16 cellular contexts compared by ENCODE assay signal in genomic region chr12:120397827-120398563, GRCh38. TPM values are rescaled to one million over a fixed set of nuclear protein-coding genes. Genes with fewer than 3 reads are reported as not detected.
DNase-seq lines count a peak whose midpoint lies in the region; ATAC-seq and TF ChIP-seq lines count a peak whose summit lies in the region.
"Had no signal": no experiment of that assay in that cellular context is flagged by ENCODE, and none has a peak within 500 bp of the region (broad histone marks: within the 10 kb centered on the region; RNA-seq: fewer than 3 reads in every experiment).

No MANE protein-coding gene starts in this region.

- H3K4me3 ChIP-seq in endodermal cell (ENCODE audit: low read length): no peak overlapping the region
- H3K4me3 ChIP-seq in WERI-Rb-1 (ENCODE audit: low read depth, low read length): no peak overlapping the region
- H3K4me3 ChIP-seq in SJCRH30: no peak overlapping the region
- H3K4me3 ChIP-seq: sigmoid colon, SK-N-MC, uterus had no signal

- H3K27ac ChIP-seq in endodermal cell (ENCODE audit: low read depth, low read length): peak overlapping the region; percentile 99
- H3K27ac ChIP-seq in WERI-Rb-1: no peak overlapping the region
- no peak overlapping the region for H3K27ac ChIP-seq in SJCRH30
- H3K27ac ChIP-seq: sigmoid colon, SK-N-MC, uterus had no signal

- H3K9me3 ChIP-seq in endodermal cell (ENCODE audit: control insufficient read depth, low read length): no peaks in the 10 kb centered on the region
- no peaks in the 10 kb centered on the region for H3K9me3 ChIP-seq in WERI-Rb-1 (ENCODE audit: severe bottlenecking)
- H3K9me3 ChIP-seq in SJCRH30 (replicated peaks): no peaks in the 10 kb centered on the region
- H3K9me3 ChIP-seq: sigmoid colon, uterus had no signal

- H3K36me3 ChIP-seq in endodermal cell (ENCODE audit: control insufficient read depth, insufficient read depth, low read length) (no peaks in the 10 kb centered on the region), WERI-Rb-1 (no peaks in the 10 kb centered on the region), SJCRH30 (no peaks in the 10 kb centered on the region)
- H3K36me3 ChIP-seq: sigmoid colon, uterus had no signal

- H3K4me3 Mint-ChIP-seq in endodermal cell: no peak overlapping the region
- H3K4me3 Mint-ChIP-seq in natural killer cell treated with Interleukin-12 subunit alpha and Interleukin-12 subunit beta and Interleukin-15 and Interleukin-18, amount 100 ng/mL, for 72 hours: no peak overlapping the region
- H3K4me3 Mint-ChIP-seq: natural killer cell had no signal

- H3K27me3 ChIP-seq in endodermal cell (ENCODE audit: control insufficient read depth, insufficient read depth, low read length, poor library complexity, severe bottlenecking): no peaks in the 10 kb centered on the region
- no peaks in the 10 kb centered on the region for H3K27me3 ChIP-seq in WERI-Rb-1 (ENCODE audit: insufficient read depth, low read depth, severe bottlenecking)
- peaks cover 6% of the 10 kb centered on the region; the same call in 1 of the 2 replicates for H3K27me3 ChIP-seq in SJCRH30
- H3K27me3 ChIP-seq: uterus had no signal

- peaks cover 16% of the 10 kb centered on the region for H3K4me1 Mint-ChIP-seq in endodermal cell
- no peaks in the 10 kb centered on the region for H3K4me1 Mint-ChIP-seq in natural killer cell treated with Interleukin-12 subunit alpha and Interleukin-12 subunit beta and Interleukin-15 and Interleukin-18, amount 100 ng/mL, for 72 hours (ENCODE audit: low read depth in 2 of 2)

- TF ChIP-seq CTCF in endodermal cell (conservative IDR thresholded peaks at IDR 0.05) (no peak), WERI-Rb-1 (IDR thresholded peaks at IDR 0.05; ENCODE audit: low read depth, low read length) (no peak)

- H3K4me1 ChIP-seq in endodermal cell (ENCODE audit: control insufficient read depth, insufficient read depth, low read length) (no peaks in the 10 kb centered on the region), SJCRH30 (no peaks in the 10 kb centered on the region)
- H3K4me1 ChIP-seq: uterus had no signal

- H3K27ac Mint-ChIP-seq in endodermal cell: no peak overlapping the region
- no peak overlapping the region for H3K27ac Mint-ChIP-seq in natural killer cell treated with Interleukin-12 subunit alpha and Interleukin-12 subunit beta and Interleukin-15 and Interleukin-18, amount 100 ng/mL, for 72 hours
- H3K27ac Mint-ChIP-seq: activated T-helper 2 cell treated with anti-CD3 and anti-CD28 coated beads, Interferon-gamma antibody, Interleukin-2, Interleukin-4, amounts not matched to agents 10 μg/mL and 5 μg/mL and 100 μg/mL, durations not matched to agents 14 hours and 24 hours and 36 hours; natural killer cell had no signal

- WGBS in endodermal cell (ENCODE audit: insufficient coverage in 1 of 2, insufficient read length in 1 of 2), 2 experiments: 74 to 82% methylated on average over 21 to 32 of the region's 32 CpGs

- H3K36me3 Mint-ChIP-seq in endodermal cell (ENCODE audit: low read depth): no peaks in the 10 kb centered on the region
- H3K36me3 Mint-ChIP-seq in natural killer cell treated with Interleukin-12 subunit alpha and Interleukin-12 subunit beta and Interleukin-15 and Interleukin-18, amount 100 ng/mL, for 72 hours: no peaks in the 10 kb centered on the region
- H3K36me3 Mint-ChIP-seq: natural killer cell had no signal

- no peak for ATAC-seq in natural killer cell treated with Interleukin-12 subunit alpha and Interleukin-12 subunit beta and Interleukin-15 and Interleukin-18, amount 100 ng/mL, for 72 hours
- ATAC-seq in HG02938 (IDR thresholded peaks at IDR 0.05; ENCODE audit: unreplicated experiment): no peak
- ATAC-seq: natural killer cell had no signal

- H3K27me3 Mint-ChIP-seq in endodermal cell (ENCODE audit: insufficient read depth): no peaks in the 10 kb centered on the region
- peaks cover 17 to 23% of the 10 kb centered on the region in 2 donors for H3K27me3 Mint-ChIP-seq in natural killer cell treated with Interleukin-12 subunit alpha and Interleukin-12 subunit beta and Interleukin-15 and Interleukin-18, amount 100 ng/mL, for 72 hours

- peak; percentile 13 for DNase-seq in DMS114 treated with DMSO at 0.1 percent for 48 hours (lab: John Stamatoyannopoulos, UW; ENCODE audit: unreplicated experiment)
- peak; percentile 52 for DNase-seq in NCI-H774 (lab: John Stamatoyannopoulos, UW)
- DNase-seq in endodermal cell: peak; percentile 74
- DNase-seq in nucleus accumbens (lab: John Stamatoyannopoulos, UW): peak in 31 of 56 donors; percentile 1 to 70 (median 14)
- DNase-seq in WERI-Rb-1: no peak
- DNase-seq in SJCRH30: no peak
- no peak for DNase-seq in natural killer cell treated with Interleukin-12 subunit alpha and Interleukin-12 subunit beta and Interleukin-15 and Interleukin-18, amount 100 ng/mL, for 72 hours (ENCODE audit: low spot score)
- DNase-seq: natural killer cell; sigmoid colon; stimulated activated CD4-positive, alpha-beta T cell treated with anti-CD3 and anti-CD28 coated beads, Interleukin-2, amount 100 ng/mL, for 48 hours; uterus had no signal

- no peaks in the 10 kb centered on the region for H3K9me3 Mint-ChIP-seq in endodermal cell
- no peaks in the 10 kb centered on the region for H3K9me3 Mint-ChIP-seq in natural killer cell treated with Interleukin-12 subunit alpha and Interleukin-12 subunit beta and Interleukin-15 and Interleukin-18, amount 100 ng/mL, for 72 hours
- H3K9me3 Mint-ChIP-seq: activated T-helper 2 cell treated with anti-CD3 and anti-CD28 coated beads, Interferon-gamma antibody, Interleukin-2, Interleukin-4, amounts not matched to agents 10 μg/mL and 5 μg/mL and 100 μg/mL, durations not matched to agents 14 hours and 24 hours and 36 hours; natural killer cell had no signal

- no peak overlapping the region for H3K9ac ChIP-seq in endodermal cell (ENCODE audit: extremely low read depth, low read length, poor library complexity, severe bottlenecking)

RNA-seq across cellular contexts. Expression of gene MSI1, which starts 29.0 kb away (rescaled TPM):
- total RNA-seq in endodermal cell: 100 to 1,000 TPM in 1 of 2 donors, 10 to 100 TPM in 1; 92.8 to 105 TPM
- polyA plus RNA-seq in endodermal cell (2013, experiment 1 of 2): 123 TPM
- 104 TPM for polyA plus RNA-seq in endodermal cell (2013, experiment 2 of 2)
- 4.8 and 5.4 TPM in 2 replicates for total RNA-seq in SJCRH30 (2014; rRNA removed; shearing (Covaris generic))
- total RNA-seq in natural killer cell treated with Interleukin-12 subunit alpha and Interleukin-12 subunit beta and Interleukin-15 and Interleukin-18, amount 100 ng/mL, for 72 hours: not detected
- total RNA-seq: dermis microvascular lymphatic vessel endothelial cell, fibroblast of lung, natural killer cell had no signal
- polyA plus RNA-seq: fibroblast of lung had no signal

RNA-seq across cellular contexts. Expression of gene COX6A1, which starts 39.9 kb away (rescaled TPM):
- total RNA-seq in endodermal cell: 100 to 1,000 TPM; 344 to 354 TPM
- 576 TPM for polyA plus RNA-seq in endodermal cell (2013, experiment 1 of 2)
- polyA plus RNA-seq in endodermal cell (2013, experiment 2 of 2): 530 TPM
- total RNA-seq in SJCRH30 (2014; rRNA removed; shearing (Covaris generic)): 423 and 488 TPM in 2 replicates
- total RNA-seq in natural killer cell treated with Interleukin-12 subunit alpha and Interleukin-12 subunit beta and Interleukin-15 and Interleukin-18, amount 100 ng/mL, for 72 hours: 100 to 1,000 TPM; 320 to 343 TPM

RNA-seq across cellular contexts. Expression of gene TRIAP1, which starts 48.2 kb away (rescaled TPM):
- 10 to 100 TPM; 31.6 to 34.8 TPM for total RNA-seq in endodermal cell
- polyA plus RNA-seq in endodermal cell (2013, experiment 1 of 2): 47.9 TPM
- polyA plus RNA-seq in endodermal cell (2013, experiment 2 of 2): 46.5 TPM
- total RNA-seq in SJCRH30 (2014; rRNA removed; shearing (Covaris generic)): 43.4 and 45.5 TPM in 2 replicates
- total RNA-seq in natural killer cell treated with Interleukin-12 subunit alpha and Interleukin-12 subunit beta and Interleukin-15 and Interleukin-18, amount 100 ng/mL, for 72 hours: 10 to 100 TPM; 28.9 to 36.2 TPM

RNA-seq across cellular contexts. Expression of gene GATC, which starts 48.2 kb away (rescaled TPM):
- 10 to 100 TPM; 24.5 to 33.2 TPM for total RNA-seq in endodermal cell
- 23.9 TPM for polyA plus RNA-seq in endodermal cell (2013, experiment 1 of 2)
- polyA plus RNA-seq in endodermal cell (2013, experiment 2 of 2): 22.8 TPM
- 29.8 and 31.4 TPM in 2 replicates for total RNA-seq in SJCRH30 (2014; rRNA removed; shearing (Covaris generic))
- 10 to 100 TPM; 28.2 to 31.8 TPM for total RNA-seq in natural killer cell treated with Interleukin-12 subunit alpha and Interleukin-12 subunit beta and Interleukin-15 and Interleukin-18, amount 100 ng/mL, for 72 hours

Comparison
In these comparisons a context has a peak if more than half of its experiments do, and no peak if none do; other contexts are left out.
1. DNase-seq: peak in DMS114 treated with DMSO at 0.1 percent for 48 hours (single experiment), NCI-H774 (single experiment), endodermal cell (single experiment) and nucleus accumbens (31 of 56); none in WERI-Rb-1 (single experiment), SJCRH30 (0 of 2) and natural killer cell treated with Interleukin-12 subunit alpha and Interleukin-12 subunit beta and Interleukin-15 and Interleukin-18, amount 100 ng/mL, for 72 hours (single experiment).
2. RNA of gene MSI1, which starts 29.0 kb away (total RNA-seq): 92.8 to 105 TPM in endodermal cell; 4.8 to 5.4 TPM in SJCRH30 and not detected in natural killer cell treated with Interleukin-12 subunit alpha and Interleukin-12 subunit beta and Interleukin-15 and Interleukin-18, amount 100 ng/mL, for 72 hours; every median in the first group is over 10 times any median in the second.